8 cellular contexts compared by ENCODE assay signal in the genomic region with DNA sequence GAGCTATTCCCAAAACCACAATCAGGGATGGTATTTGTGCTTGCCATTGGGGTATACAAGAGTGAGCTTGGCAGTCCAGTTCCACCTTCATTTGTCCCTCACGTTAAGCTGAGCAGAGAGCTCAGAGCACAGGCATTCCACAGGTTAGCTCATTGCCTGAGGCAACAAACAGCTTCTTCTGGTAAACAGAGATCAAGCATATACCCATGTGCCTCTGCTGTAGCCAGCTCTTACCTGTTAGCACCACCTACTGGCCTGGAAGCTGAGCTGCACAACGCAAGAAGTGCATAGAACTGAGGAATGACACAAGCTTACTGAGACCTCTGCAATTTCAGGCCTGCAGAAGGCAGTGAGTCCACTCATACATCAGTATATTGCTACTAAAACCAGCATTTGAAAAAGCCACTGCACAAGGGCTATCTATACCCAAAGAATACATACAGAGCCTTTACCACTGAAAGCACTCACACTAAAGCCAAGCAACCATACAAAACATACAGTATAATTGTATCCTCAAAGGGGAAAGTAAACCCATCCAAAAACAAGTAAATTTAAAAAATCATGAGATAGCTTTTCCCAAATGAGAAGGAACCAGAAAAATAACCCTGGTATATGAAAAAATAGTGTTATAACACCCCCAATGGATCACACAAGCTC.
A peak's percentile ranks its signal among the peaks of the same experiment; 100 is the strongest.
DNase-seq lines count a peak whose midpoint lies in the region; TF ChIP-seq lines count a peak whose summit lies in the region.

No MANE protein-coding gene starts in this region.

- H3K4me3 Mint-ChIP-seq in mesothelial cell of epicardium = no peak overlapping the region

- in situ Hi-C loops in astrocyte of the cerebellum (cut with HindIII; ENCODE audit: low sequenced_read_pairs) = no loop called here

- POLR2A ChIA-PET in HEK293 (lab: Yijun Ruan, JAX) = no interaction called here

- no peaks in the 10 kb centered on the region for H3K79me1 ChIP-seq in neuronal stem cell (ENCODE audit: low read depth, low read length)

- no peak overlapping the region for H2BK120ac ChIP-seq in neuronal stem cell (ENCODE audit: low read depth, low read length)

- TF ChIP-seq CTCF in HEK293 (tag by site-specific recombination; IDR thresholded peaks at IDR 0.05) (no peak), Loucy (conservative IDR thresholded peaks at IDR 0.05; ENCODE audit: low read length) (peak; percentile 78), astrocyte of the cerebellum (IDR thresholded peaks at IDR 0.05; ENCODE audit: low read depth, low read length, missing control alignments) (peak; percentile 66), mesothelial cell of epicardium (IDR thresholded peaks at IDR 0.05; ENCODE audit: unreplicated experiment) (no peak)

- no peak overlapping the region for H2BK15ac ChIP-seq in neuronal stem cell (ENCODE audit: low read length)

- no CpG with 5 or more reads among the region's 2 CpGs for WGBS in neuronal stem cell (ENCODE audit: extremely low coverage in 2 of 2, insufficient read length in 2 of 2, insufficient replicate concordance in 1 of 2), 2 donors

- no peaks in the 10 kb centered on the region for H3K36me3 Mint-ChIP-seq in mesothelial cell of epicardium

- H3F3A ChIP-seq in Loucy (ENCODE audit: low read depth) = no peaks in the 10 kb centered on the region

- H3K27me3 ChIP-seq in Loucy (ENCODE audit: insufficient read depth, low read length, poor library complexity, severe bottlenecking) (no peaks in the 10 kb centered on the region), neuronal stem cell (ENCODE audit: control insufficient read depth in 3 of 3, insufficient read depth in 3 of 3, low read depth in 1 of 3, low read length in 3 of 3) (no peaks in the 10 kb centered on the region)

- H3K9ac ChIP-seq in Loucy (ENCODE audit: low read depth, low read length, poor library complexity, severe bottlenecking) = no peak overlapping the region
- H3K9ac ChIP-seq in neuronal stem cell (ENCODE audit: low read depth, low read length, poor library complexity) = no peak overlapping the region

- no peak overlapping the region for H3K27ac ChIP-seq in HEK293 (ENCODE audit: extremely low read depth, low read depth, low read length)
- H3K27ac ChIP-seq in neuronal stem cell (replicated peaks; ENCODE audit: low read length) = no peak overlapping the region

- no peak overlapping the region for H3K23ac ChIP-seq in neuronal stem cell (ENCODE audit: low read depth, low read length, poor library complexity)

- H3K4me2 ChIP-seq in Loucy (ENCODE audit: low read depth, low read length, poor library complexity, severe bottlenecking) (no peak overlapping the region), neuronal stem cell (ENCODE audit: insufficient read depth, low read length, poor library complexity, severe bottlenecking) (no peak overlapping the region)

- CTCF ChIA-PET in HEK293 (lab: Yijun Ruan, JAX) = interaction anchor here (0.6 to 2.5 kb wide), 7 partner anchors 12 to 1034 kb away, joined by 3 to 24 read pairs (median 3); no protein-coding TSS in a partner anchor

- H3K9me2 ChIP-seq in Loucy (replicated peaks; ENCODE audit: low read depth, low read length) = no peaks in the 10 kb centered on the region

- H3K27me3 Mint-ChIP-seq in mesothelial cell of epicardium (ENCODE audit: low read depth) = peaks cover 1% of the 10 kb centered on the region

- H3K18ac ChIP-seq in neuronal stem cell (ENCODE audit: low read length) = no peak overlapping the region

- H2AK5ac ChIP-seq in neuronal stem cell (ENCODE audit: low read depth, low read length) = no peak overlapping the region

- H2BK5ac ChIP-seq in neuronal stem cell (ENCODE audit: low read length) = no peak overlapping the region

- H3K9me3 Mint-ChIP-seq in mesothelial cell of epicardium = no peaks in the 10 kb centered on the region

- H3K14ac ChIP-seq in neuronal stem cell (ENCODE audit: low read length) = no peak overlapping the region

- no peaks in the 10 kb centered on the region for H3K9me3 ChIP-seq in HEK293 (ENCODE audit: control insufficient read depth, insufficient read depth, low read depth, low read length)
- 0 out of 2 replicates have a peak, but pooled peaks cover 6% of the 10 kb centered on the region for H3K9me3 ChIP-seq in Loucy (ENCODE audit: insufficient read depth, low read depth, low read length)
- no peaks in the 10 kb centered on the region for H3K9me3 ChIP-seq in neuronal stem cell (replicated peaks in 1 of 2; ENCODE audit: control insufficient read depth in 2 of 2, insufficient read depth in 1 of 2, low read depth in 1 of 2, low read length in 2 of 2)

- no peaks in the 10 kb centered on the region for H3K4me1 Mint-ChIP-seq in mesothelial cell of epicardium

- H3K4me1 ChIP-seq in HEK293 (ENCODE audit: control insufficient read depth, insufficient read depth, low read length) (no peaks in the 10 kb centered on the region), Loucy (ENCODE audit: insufficient read depth, low read length, poor library complexity, severe bottlenecking) (no peaks in the 10 kb centered on the region), neuronal stem cell (ENCODE audit: control insufficient read depth in 2 of 2, insufficient read depth in 1 of 2, low read depth in 1 of 2, low read length in 2 of 2) (no peaks in the 10 kb centered on the region)

- no peak overlapping the region for H2AFZ ChIP-seq in Loucy (ENCODE audit: low read length)
- no peak overlapping the region for H2AFZ ChIP-seq in neuronal stem cell (ENCODE audit: low read length)

- H3K27ac Mint-ChIP-seq in mesothelial cell of epicardium = no peak overlapping the region

- no peak overlapping the region for H4K8ac ChIP-seq in neuronal stem cell (ENCODE audit: low read depth, low read length)

- H4K91ac ChIP-seq in neuronal stem cell (ENCODE audit: low read depth, low read length, poor library complexity) = no peak overlapping the region

- H3K4me3 ChIP-seq in HEK293 (ENCODE audit: low read depth, low read length) = no peak overlapping the region
- no peak overlapping the region for H3K4me3 ChIP-seq in Loucy (ENCODE audit: low read length, poor library complexity, severe bottlenecking)
- H3K4me3 ChIP-seq in astrocyte of the cerebellum (ENCODE audit: low read depth, low read length) = no peak overlapping the region
- H3K4me3 ChIP-seq in neuronal stem cell (ENCODE audit: low read length in 2 of 2) = no peak overlapping the region

- H2BK12ac ChIP-seq in neuronal stem cell (ENCODE audit: low read length) = no peak overlapping the region

- H3K4ac ChIP-seq in neuronal stem cell (ENCODE audit: low read length) = no peak overlapping the region

- no peaks in the 10 kb centered on the region for H4K20me1 ChIP-seq in Loucy (ENCODE audit: insufficient read depth, low read length, poor library complexity, severe bottlenecking)

- H3K36me3 ChIP-seq in HEK293 (ENCODE audit: control insufficient read depth in 2 of 2, insufficient read depth in 1 of 2, low read length in 2 of 2) = no peaks in the 10 kb centered on the region
- no peaks in the 10 kb centered on the region for H3K36me3 ChIP-seq in Loucy (ENCODE audit: insufficient read depth, low read length)
- no peaks in the 10 kb centered on the region for H3K36me3 ChIP-seq in neuronal stem cell (replicated peaks in 1 of 2; ENCODE audit: control insufficient read depth in 2 of 2, insufficient read depth in 2 of 2, low read length in 2 of 2)

- peak; percentile 3 for DNase-seq in NCI-H2171 treated with DMSO at 0.1 percent for 48 hours (lab: John Stamatoyannopoulos, UW)
- no peak for DNase-seq in NCI-H2171 (lab: John Stamatoyannopoulos, UW)
- DNase-seq in astrocyte of the cerebellum (ENCODE audit: low read depth) = peak; percentile 3
- DNase-seq in neuronal stem cell (ENCODE audit: low spot score) = peak; percentile 23
- DNase-seq in mesothelial cell of epicardium (ENCODE audit: low spot score in 2 of 2, unreplicated experiment in 2 of 2) = no peak
- DNase-seq in EL = no peak

- H3K79me2 ChIP-seq in Loucy (ENCODE audit: insufficient read depth, low read length) = no peaks in the 10 kb centered on the region

TF ChIP-seq in HEK293, 187 proteins besides CTCF, POLR2A, EP300 and RAD21:
- TF ChIP-seq ZNF776 (tag by site-specific recombination; IDR thresholded peaks at IDR 0.05; ENCODE audit: borderline replicate concordance) = no peak
- no peak for TF ChIP-seq ZNF394 (tag by site-specific recombination; IDR thresholded peaks at IDR 0.05; ENCODE audit: borderline replicate concordance)
- no peak for TF ChIP-seq ELK4 (IDR thresholded peaks at IDR 0.05; ENCODE audit: borderline replicate concordance, low read depth, low read length)
- TF ChIP-seq ZNF654 (tag by site-specific recombination; IDR thresholded peaks at IDR 0.05; ENCODE audit: low read depth) = peak; percentile 41
- TF ChIP-seq SETDB1 (IDR thresholded peaks at IDR 0.05; ENCODE audit: insufficient read length, low read length) = no peak
- no peak for TF ChIP-seq ATF2 (tag by site-specific recombination; IDR thresholded peaks at IDR 0.05; ENCODE audit: low read depth)

Comparison
In these comparisons a context has a peak if more than half of its experiments do, and no peak if none do; other contexts are left out.
1. DNase-seq: peak in NCI-H2171 treated with DMSO at 0.1 percent for 48 hours (single experiment), astrocyte of the cerebellum (single experiment) and neuronal stem cell (single experiment); none in NCI-H2171 (single experiment), mesothelial cell of epicardium (0 of 2) and EL (single experiment).
2. CTCF ChIP-seq: peak in Loucy (single experiment) and astrocyte of the cerebellum (single experiment); none in HEK293 (single experiment) and mesothelial cell of epicardium (single experiment).